9 cellular contexts compared by ENCODE assay signal in the genomic region with DNA sequence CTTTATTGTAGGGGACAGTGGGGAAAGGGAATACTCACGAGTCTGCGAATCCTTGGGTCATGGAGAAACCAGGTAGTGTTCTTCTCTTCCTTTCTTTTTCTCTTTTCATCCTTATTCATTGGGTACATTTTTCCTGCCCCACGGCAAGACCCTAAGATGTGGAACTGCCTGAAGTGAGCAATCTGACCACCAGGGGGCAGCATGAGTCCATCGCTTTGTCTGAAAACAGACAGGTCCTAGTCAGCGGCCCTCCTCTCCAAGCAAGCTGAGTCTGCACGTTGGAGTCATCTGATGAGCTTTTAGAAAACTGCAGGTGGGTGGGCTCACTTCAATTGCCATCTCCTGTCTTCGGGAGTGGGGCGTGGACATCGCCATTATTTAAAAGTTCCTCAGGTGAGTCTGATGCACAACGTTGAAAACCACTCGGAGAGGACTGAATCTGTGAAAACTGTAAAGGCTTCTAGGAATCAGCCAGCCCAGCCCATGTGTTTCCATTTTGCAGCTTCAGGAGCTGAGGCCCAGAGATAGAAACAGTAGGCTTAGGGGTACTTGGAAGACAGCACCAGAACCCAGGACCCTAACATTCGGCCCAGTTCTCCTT. TPM values are rescaled to one million over a fixed set of nuclear protein-coding genes. Genes with fewer than 3 reads are reported as not detected.
DNase-seq lines count a peak whose midpoint lies in the region; ATAC-seq, FAIRE-seq and TF ChIP-seq lines count a peak whose summit lies in the region.
"Had no signal": no experiment of that assay in that cellular context is flagged by ENCODE, and none has a peak within 500 bp of the region (broad histone marks: within the 10 kb centered on the region; RNA-seq: fewer than 3 reads in every experiment).

No MANE protein-coding gene starts in this region.

- CTCF ChIA-PET in activated CD4-positive, alpha-beta T cell treated with anti-CD3 and anti-CD28 coated beads, Interleukin-2, amount 10 ng/mL, durations not matched to agents 7 days and 5 days (lab: Charles Lee): interaction anchor here (0.6 to 2.8 kb wide), 4 partner anchors 9 to 466 kb away, joined by 3 to 8 read pairs (median 5); no protein-coding TSS in a partner anchor

- H3K27ac Mint-ChIP-seq in activated CD4-positive, alpha-beta T cell treated with anti-CD3 and anti-CD28 coated beads, Interleukin-2, amount 10 ng/mL, durations not matched to agents 7 days and 5 days: no peak overlapping the region

- FAIRE-seq in GM12891 (lab: Jason Lieb, UNC): peak; percentile 81

- no peaks in the 10 kb centered on the region for H3K36me3 Mint-ChIP-seq in activated CD4-positive, alpha-beta T cell treated with anti-CD3 and anti-CD28 coated beads, Interleukin-2, amount 10 ng/mL, durations not matched to agents 7 days and 5 days (ENCODE audit: low read depth)

- H3K4me1 Mint-ChIP-seq in activated CD4-positive, alpha-beta T cell treated with anti-CD3 and anti-CD28 coated beads, Interleukin-2, amount 10 ng/mL, durations not matched to agents 7 days and 5 days: no peaks in the 10 kb centered on the region

- ATAC-seq in HG03354 (IDR thresholded peaks at IDR 0.05; ENCODE audit: poor library complexity, severe bottlenecking, unreplicated experiment): peak; percentile 75
- ATAC-seq in HG03378 (IDR thresholded peaks at IDR 0.05; ENCODE audit: unreplicated experiment): no peak

- POLR2A ChIA-PET in activated CD4-positive, alpha-beta T cell treated with anti-CD3 and anti-CD28 coated beads, Interleukin-2, amount 10 ng/mL, durations not matched to agents 7 days and 5 days (lab: Charles Lee): interaction anchor here (0.6 kb wide), 1 partner anchor 513 kb away, joined by 3 read pairs; no protein-coding TSS in a partner anchor

- intact Hi-C loops in lower leg skin (cut with DNase I; ENCODE audit: low total_unique reads): no loop called here

- TF ChIP-seq POLR2A in GM12891 (IDR thresholded peaks at IDR 0.05; ENCODE audit: low read depth, low read length) (no peak), lower leg skin (IDR thresholded peaks at IDR 0.05) (no peak)

- 25 to 32% methylated on average over 12 of the region's 12 CpGs for whole genome bisulfite sequencing in lower leg skin, 2 donors

- H3K9me3 Mint-ChIP-seq in activated CD4-positive, alpha-beta T cell treated with anti-CD3 and anti-CD28 coated beads, Interleukin-2, amount 10 ng/mL, durations not matched to agents 7 days and 5 days: no peaks in the 10 kb centered on the region

- H3K4me3 ChIP-seq in lower leg skin (ENCODE audit: low read depth, poor library complexity, severe bottlenecking): no peak overlapping the region
- H3K4me3 ChIP-seq: skin epidermis had no signal

- H3K27me3 Mint-ChIP-seq in activated CD4-positive, alpha-beta T cell treated with anti-CD3 and anti-CD28 coated beads, Interleukin-2, amount 10 ng/mL, durations not matched to agents 7 days and 5 days: peaks cover 29% of the 10 kb centered on the region

- H3K4me3 Mint-ChIP-seq in activated CD4-positive, alpha-beta T cell treated with anti-CD3 and anti-CD28 coated beads, Interleukin-2, amount 10 ng/mL, durations not matched to agents 7 days and 5 days: no peak overlapping the region

- TF ChIP-seq CTCF in lower leg skin (IDR thresholded peaks at IDR 0.05): peak in 1 of 3 donors; percentile 82

- DNase-seq in GM12891 (ENCODE audit: insufficient read length, low spot score): peak; percentile 45
- peak; percentile 68 for DNase-seq in NCI-H526 treated with DMSO at 0.1 percent for 48 hours (lab: John Stamatoyannopoulos, UW)
- peak; percentile 84 for DNase-seq in activated CD4-positive, alpha-beta T cell treated with anti-CD3 and anti-CD28 coated beads, Interleukin-2, amount 10 ng/mL, durations not matched to agents 7 days and 5 days
- peak; percentile 93 for DNase-seq in dermis blood vessel endothelial cell
- peak; percentile 77 to 97 for DNase-seq in lower leg skin (ENCODE audit: low spot score in 2 of 2)
- peak; percentile 70 to 86 (median 82) for DNase-seq in stimulated activated CD4-positive, alpha-beta T cell treated with anti-CD3 and anti-CD28 coated beads, TNF-alpha, amount 100 ng/mL, for 4 hours (ENCODE audit: low read depth in 3 of 3)

TF ChIP-seq in GM12891, 5 proteins besides CTCF, POLR2A, EP300 and RAD21:
- TF ChIP-seq PAX5 (IDR thresholded peaks at IDR 0.05; ENCODE audit: insufficient read depth, low read length, severe bottlenecking) (no peak), POLR2AphosphoS5 (IDR thresholded peaks at IDR 0.05; ENCODE audit: low read depth, low read length) (no peak), TAF1 (IDR thresholded peaks at IDR 0.05; ENCODE audit: low read depth, low read length) (no peak), SPI1 (IDR thresholded peaks at IDR 0.05; ENCODE audit: low read depth, low read length) (no peak), POU2F2 (IDR thresholded peaks at IDR 0.05; ENCODE audit: low read depth, low read length) (no peak)

RNA-seq across cellular contexts. Expression of gene FBXO3, which starts 34.0 kb away (rescaled TPM):
- 7.8 TPM for polyA plus RNA-seq in GM12891 (2012; ENCODE audit: low read depth, missing spikeins)
- 10 to 100 TPM; 22.7 to 24.2 TPM for total RNA-seq in activated CD4-positive, alpha-beta T cell treated with anti-CD3 and anti-CD28 coated beads, Interleukin-2, amount 10 ng/mL, durations not matched to agents 7 days and 5 days
- total RNA-seq in dermis blood vessel endothelial cell (50.5 and 56.8 TPM in 2 replicates), lower leg skin (10 to 100 TPM; 36.5 to 52.3 (median 48.0) TPM)
